Comparison of ENCODE assay signal across 13 cellular contexts in the genomic region with DNA sequence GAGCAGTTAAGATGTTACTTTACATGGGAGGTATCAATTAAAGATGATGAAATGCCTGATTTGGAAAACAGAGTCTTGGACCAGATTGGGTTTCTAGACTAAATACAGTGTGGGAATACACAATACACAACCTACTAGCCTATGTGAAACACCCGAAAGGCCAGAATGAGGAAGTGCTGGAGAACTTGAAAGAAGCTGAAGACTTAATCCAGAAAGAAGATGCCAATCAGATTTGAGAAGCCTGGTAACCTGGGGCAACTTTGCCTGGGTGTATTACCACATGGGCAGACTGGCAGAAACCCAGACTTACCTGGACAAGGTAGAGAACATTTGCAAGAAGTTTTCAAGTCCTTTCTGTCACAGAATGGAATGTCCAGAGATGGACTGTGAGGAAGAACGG.
"Had no signal": no experiment of that assay in that cellular context is flagged by ENCODE, and none has a peak within 500 bp of the region (broad histone marks: within the 10 kb centered on the region; RNA-seq: fewer than 3 reads in every experiment).

No MANE protein-coding gene starts in this region.

- H3K27ac Mint-ChIP-seq: activated CD4-positive, alpha-beta T cell treated with anti-CD3 and anti-CD28 coated beads for 36 hours; activated naive CD4-positive, alpha-beta T cell treated with anti-CD3 and anti-CD28 coated beads for 36 hours; natural killer cell treated with Interleukin-12 subunit alpha and Interleukin-12 subunit beta and Interleukin-15 and Interleukin-18, amount 100 ng/mL, for 72 hours; T-helper 2 cell treated with Interferon-gamma antibody and Interleukin-4, amounts not matched to agents 5 μg/mL and 100 μg/mL, for 36 hours had no signal

- H3K9me3 Mint-ChIP-seq: activated naive CD4-positive, alpha-beta T cell treated with anti-CD3 and anti-CD28 coated beads for 36 hours; natural killer cell treated with Interleukin-12 subunit alpha and Interleukin-12 subunit beta and Interleukin-15 and Interleukin-18, amount 100 ng/mL, for 72 hours; T-helper 2 cell treated with Interferon-gamma antibody and Interleukin-4, amounts not matched to agents 5 μg/mL and 100 μg/mL, for 36 hours had no signal

- H3K36me3 ChIP-seq: cardiac muscle cell, gastrocnemius medialis had no signal

- H3K27ac ChIP-seq: cardiac muscle cell, gastrocnemius medialis, VCaP had no signal

- H3K27me3 ChIP-seq: cardiac muscle cell, gastrocnemius medialis had no signal

- ATAC-seq: activated CD4-positive, alpha-beta T cell treated with anti-CD3 and anti-CD28 coated beads for 36 hours; activated CD8-positive, alpha-beta T cell treated with anti-CD3 and anti-CD28 coated beads, Interleukin-2, amount 10 ng/mL, durations not matched to agents 7 days and 5 days; gastrocnemius medialis; left lobe of liver; natural killer cell treated with Interleukin-12 subunit alpha and Interleukin-12 subunit beta and Interleukin-15 and Interleukin-18, amount 100 ng/mL, for 72 hours had no signal

- H3K4me3 ChIP-seq: cardiac muscle cell, gastrocnemius medialis had no signal

- H3K9me3 ChIP-seq: gastrocnemius medialis had no signal

- DNase-seq: activated CD4-positive, alpha-beta T cell treated with anti-CD3 and anti-CD28 coated beads for 36 hours; activated CD8-positive, alpha-beta T cell treated with anti-CD3 and anti-CD28 coated beads, Interleukin-2, amount 10 ng/mL, durations not matched to agents 7 days and 5 days; activated naive CD4-positive, alpha-beta T cell treated with anti-CD3 and anti-CD28 coated beads for 36 hours; gastrocnemius medialis; islet precursor cell; stimulated activated CD4-positive, alpha-beta T cell treated with anti-CD3 and anti-CD28 coated beads, Interleukin-12 subunit alpha, Interleukin-12 subunit beta, amount 100 ng/mL, for 4 hours; substantia nigra; trophoblast cell had no signal

- H3K36me3 Mint-ChIP-seq: natural killer cell treated with Interleukin-12 subunit alpha and Interleukin-12 subunit beta and Interleukin-15 and Interleukin-18, amount 100 ng/mL, for 72 hours had no signal

- H3K4me1 Mint-ChIP-seq: activated CD4-positive, alpha-beta T cell treated with anti-CD3 and anti-CD28 coated beads for 36 hours had no signal

- H3K4me3 Mint-ChIP-seq: activated CD4-positive, alpha-beta T cell treated with anti-CD3 and anti-CD28 coated beads for 36 hours; activated CD8-positive, alpha-beta T cell treated with anti-CD3 and anti-CD28 coated beads, Interleukin-2, amount 10 ng/mL, durations not matched to agents 7 days and 5 days; activated naive CD4-positive, alpha-beta T cell treated with anti-CD3 and anti-CD28 coated beads for 36 hours; natural killer cell treated with Interleukin-12 subunit alpha and Interleukin-12 subunit beta and Interleukin-15 and Interleukin-18, amount 100 ng/mL, for 72 hours; T-helper 2 cell treated with Interferon-gamma antibody and Interleukin-4, amounts not matched to agents 5 μg/mL and 100 μg/mL, for 36 hours had no signal

- H3K4me1 ChIP-seq: gastrocnemius medialis had no signal

- H3K27me3 Mint-ChIP-seq: activated CD4-positive, alpha-beta T cell treated with anti-CD3 and anti-CD28 coated beads for 36 hours; natural killer cell treated with Interleukin-12 subunit alpha and Interleukin-12 subunit beta and Interleukin-15 and Interleukin-18, amount 100 ng/mL, for 72 hours had no signal
